ENCODE assay signal across 9 cellular contexts in the genomic region with DNA sequence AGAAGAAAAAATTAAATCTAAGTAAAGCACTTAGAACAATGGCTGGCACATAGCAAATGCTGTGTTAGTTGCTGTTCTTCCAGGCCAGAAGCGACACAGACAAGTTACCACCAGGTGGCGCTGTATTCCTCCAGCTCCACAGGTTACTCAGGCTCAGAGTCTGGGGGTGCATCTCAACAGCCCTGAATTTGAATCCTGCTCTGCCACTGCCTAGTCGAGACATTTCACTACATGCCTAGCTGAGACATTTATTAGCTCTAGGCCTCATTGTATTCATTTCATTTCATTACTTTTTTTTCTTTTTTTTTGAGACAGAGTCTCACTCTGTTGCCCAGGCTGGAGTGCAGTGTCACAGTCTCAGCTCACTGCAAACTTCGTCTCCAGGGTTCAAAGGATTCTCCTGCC. TPM values are rescaled to one million over a fixed set of nuclear protein-coding genes. Genes with fewer than 3 reads are reported as not detected.
A peak's percentile ranks its signal among the peaks of the same experiment; 100 is the strongest.
DNase-seq lines count a peak whose midpoint lies in the region; ATAC-seq and TF ChIP-seq lines count a peak whose summit lies in the region.
"Had no signal": no experiment of that assay in that cellular context is flagged by ENCODE, and none has a peak within 500 bp of the region (broad histone marks: within the 10 kb centered on the region; RNA-seq: fewer than 3 reads in every experiment).

No MANE protein-coding gene starts in this region.

- no peak overlapping the region for H3K4me3 ChIP-seq in Jurkat, Clone E6-1 (ENCODE audit: low read length)
- no peak overlapping the region for H3K4me3 ChIP-seq in RWPE2 (ENCODE audit: severe bottlenecking)
- H3K4me3 ChIP-seq in ovary = no peak overlapping the region
- H3K4me3 ChIP-seq in tibial nerve = no peak overlapping the region

- H3K4me1 ChIP-seq in RWPE2 (ENCODE audit: insufficient read depth, poor library complexity, severe bottlenecking) = no peaks in the 10 kb centered on the region
- no peaks in the 10 kb centered on the region for H3K4me1 ChIP-seq in ovary (ENCODE audit: insufficient read depth)
- no peaks in the 10 kb centered on the region for H3K4me1 ChIP-seq in tibial nerve

- peak; percentile 35 for DNase-seq in COR-L47 (lab: John Stamatoyannopoulos, UW)
- DNase-seq in Jurkat, Clone E6-1 (ENCODE audit: low read depth, low spot score) = peak; percentile 78
- no peak for DNase-seq in RWPE2 (ENCODE audit: low spot score)
- peak; percentile 62 for DNase-seq in activated effector memory CD4-positive, alpha-beta T cell treated with Interleukin-2 at 50 U/mL for 16 hours
- peak; percentile 35 for DNase-seq in foreskin melanocyte
- peak; percentile 48 to 71 (median 67) for DNase-seq in ovary
- DNase-seq in tibial nerve (ENCODE audit: low spot score in 2 of 2) = peak; percentile 41 to 81

- no peaks in the 10 kb centered on the region for H3K36me3 ChIP-seq in RWPE2 (ENCODE audit: low read depth)
- H3K36me3 ChIP-seq in ovary = no peaks in the 10 kb centered on the region
- no peaks in the 10 kb centered on the region for H3K36me3 ChIP-seq in tibial nerve

- intact Hi-C loops in ovary (cut with DNase I) = no loop called here

- peak; percentile 63; the same call in 2 of the 3 replicates for ATAC-seq in RWPE2 (ENCODE audit: low read depth)
- no peak for ATAC-seq in HG02884 (IDR thresholded peaks at IDR 0.05; ENCODE audit: unreplicated experiment)

- TF ChIP-seq EP300 in ovary (IDR thresholded peaks at IDR 0.05) (no peak), tibial nerve (IDR thresholded peaks at IDR 0.05) (no peak)

- TF ChIP-seq POLR2A in ovary (IDR thresholded peaks at IDR 0.05) (no peak), tibial nerve (IDR thresholded peaks at IDR 0.05) (no peak)

- H3K27ac ChIP-seq in RWPE2 (ENCODE audit: poor library complexity, severe bottlenecking) (no peak overlapping the region), ovary (no peak overlapping the region), tibial nerve (no peak overlapping the region)

- TF ChIP-seq CTCF in RWPE2 (IDR thresholded peaks at IDR 0.05; ENCODE audit: poor library complexity, severe bottlenecking) (peak; percentile 83), ovary (IDR thresholded peaks at IDR 0.05) (peak; percentile 36 to 53 (median 47)), tibial nerve (IDR thresholded peaks at IDR 0.05) (peak; percentile 44 to 75 (median 56))

- 21 to 34% (median 31%) methylated on average over 4 of the region's 4 CpGs for WGBS in ovary, 3 donors
- WGBS in tibial nerve, 2 donors = 19 to 24% methylated on average over 4 of the region's 4 CpGs

- H3K27me3 ChIP-seq in RWPE2 (ENCODE audit: insufficient read depth, poor library complexity, severe bottlenecking) = no peaks in the 10 kb centered on the region
- no peaks in the 10 kb centered on the region for H3K27me3 ChIP-seq in ovary
- H3K27me3 ChIP-seq in tibial nerve = no peaks in the 10 kb centered on the region

- H3K9me3 ChIP-seq in RWPE2 (ENCODE audit: severe bottlenecking) (no peaks in the 10 kb centered on the region), ovary (no peaks in the 10 kb centered on the region), tibial nerve (peaks cover 0 to 4% (median 0%) of the 10 kb centered on the region in 4 donors)

RNA-seq across cellular contexts. Expression of a gene that starts 16.4 kb away (rescaled TPM):
- polyA plus RNA-seq in Jurkat, Clone E6-1 (2012; ENCODE audit: insufficient read depth, insufficient read length) = not detected
- total RNA-seq in ovary (under 1 TPM in 3 of 7 donors, not detected in 4; 0.15 to 0.33 (median 0.15) TPM), tibial nerve (not detected)
- polyA plus RNA-seq in ovary = not detected
- total RNA-seq: activated CD8-positive, alpha-beta memory T cell treated with anti-CD3 and anti-CD28 coated beads for 36 hours had no signal
